ENCODE assay signal across 12 cellular contexts in genomic region chr4:155590751-155591150, GRCh38.
"Had no signal": no experiment of that assay in that cellular context is flagged by ENCODE, and none has a peak within 500 bp of the region (broad histone marks: within the 10 kb centered on the region; RNA-seq: fewer than 3 reads in every experiment).

No MANE protein-coding gene starts in this region.

- DNase-seq: cortex of kidney; effector memory CD4-positive, alpha-beta T cell; foreskin fibroblast; head of caudate nucleus; islet precursor cell; naive thymus-derived CD4-positive, alpha-beta T cell; nephron progenitor cell; stimulated activated CD4-positive, alpha-beta T cell treated with anti-CD3 and anti-CD28 coated beads, Interleukin-2, amount 100 ng/mL, for 48 hours; stimulated activated naive CD4-positive, alpha-beta T cell treated with Interleukin-2 at 50 U/mL for 16 hours; trophoblast cell had no signal

- H3K4me3 ChIP-seq: smooth muscle cell had no signal

- ATAC-seq: esophagus mucosa; naive thymus-derived CD4-positive, alpha-beta T cell had no signal
